8 cellular contexts compared by ENCODE assay signal in genomic region chr12:53492830-53493609, GRCh38. TPM values are rescaled to one million over a fixed set of nuclear protein-coding genes. Genes with fewer than 3 reads are reported as not detected.
DNase-seq lines count a peak whose midpoint lies in the region; ATAC-seq and TF ChIP-seq lines count a peak whose summit lies in the region.

No MANE protein-coding gene starts in this region.

- peaks cover 4% of the 10 kb centered on the region; the same call in 1 of the 2 replicates for H3K36me3 Mint-ChIP-seq in HFFc6 (ENCODE audit: low read depth)

- intact Hi-C loops in Right ventricle myocardium superior (cut with DNase I): no loop called here
- intact Hi-C loops in thyroid gland (cut with DNase I): no loop called here

- ATAC-seq in Right ventricle myocardium superior (ENCODE audit: poor library complexity): peak; percentile 97

- no peaks in the 10 kb centered on the region for H4K20me1 ChIP-seq in SU-DHL-6 (ENCODE audit: low read depth, low read length)

- H3K27ac Mint-ChIP-seq in HFFc6: peak overlapping the region; percentile 90

- H3K79me2 ChIP-seq in SU-DHL-6 (ENCODE audit: insufficient read depth, low read length) (no peaks in the 10 kb centered on the region), parathyroid adenoma (no peaks in the 10 kb centered on the region)

- H3K9ac ChIP-seq in SU-DHL-6 (ENCODE audit: low read length) (peak overlapping the region; percentile 59), parathyroid adenoma (no peak overlapping the region)

- no peaks in the 10 kb centered on the region for H3K9me3 Mint-ChIP-seq in HFFc6

- H3K4me1 ChIP-seq in parathyroid adenoma: peaks cover 25% of the 10 kb centered on the region
- peaks cover 21 to 28% of the 10 kb centered on the region in 2 donors for H3K4me1 ChIP-seq in thyroid gland

- H3K9me3 ChIP-seq in SU-DHL-6 (ENCODE audit: insufficient read depth, low read length) (no peaks in the 10 kb centered on the region), parathyroid adenoma (ENCODE audit: control insufficient read depth, low read length) (no peaks in the 10 kb centered on the region), thyroid gland (no peaks in the 10 kb centered on the region)

- TF ChIP-seq CTCF in HFFc6 (IDR thresholded peaks at IDR 0.05) (no peak), SU-DHL-6 (IDR thresholded peaks at IDR 0.05; ENCODE audit: insufficient read depth, low read length, poor library complexity, severe bottlenecking) (no peak), parathyroid adenoma (IDR thresholded peaks at IDR 0.05) (no peak), thyroid gland (IDR thresholded peaks at IDR 0.05) (no peak)

- H3K36me3 ChIP-seq in SU-DHL-6 (ENCODE audit: low read length) (no peaks in the 10 kb centered on the region), parathyroid adenoma (ENCODE audit: control insufficient read depth, insufficient read depth, low read length) (no peaks in the 10 kb centered on the region), thyroid gland (no peaks in the 10 kb centered on the region)

- peak overlapping the region; percentile 56 for H3K4me3 ChIP-seq in SU-DHL-6 (ENCODE audit: insufficient read depth, low read length, poor library complexity, severe bottlenecking)
- peak overlapping the region; percentile 71 for H3K4me3 ChIP-seq in parathyroid adenoma (ENCODE audit: low read depth, low read length)
- H3K4me3 ChIP-seq in thyroid gland (replicated peaks in 1 of 3): peak overlapping the region in 2 of 3 donors; percentile 44 to 55

- H3K4me3 Mint-ChIP-seq in HFFc6: peak overlapping the region; percentile 85

- peaks cover 6% of the 10 kb centered on the region for H3K27me3 Mint-ChIP-seq in HFFc6 (ENCODE audit: insufficient read depth)

- peak; percentile 52 to 87 for TF ChIP-seq POLR2A in thyroid gland (IDR thresholded peaks at IDR 0.05)

- H3F3A ChIP-seq in SU-DHL-6 (ENCODE audit: insufficient read depth): peaks cover 4% of the 10 kb centered on the region; the same call in 1 of the 2 replicates

- H3K27me3 ChIP-seq in SU-DHL-6 (ENCODE audit: low read length) (no peaks in the 10 kb centered on the region), parathyroid adenoma (ENCODE audit: control insufficient read depth, insufficient read depth, low read length) (no peaks in the 10 kb centered on the region), thyroid gland (no peaks in the 10 kb centered on the region)

- H3K4me1 Mint-ChIP-seq in HFFc6 (ENCODE audit: low read depth): peaks cover 46% of the 10 kb centered on the region

- WGBS in thyroid gland, 2 donors: 2 to 3% methylated on average over 12 to 14 of the region's 52 CpGs

- H3K27ac ChIP-seq in SU-DHL-6 (ENCODE audit: low read depth, low read length): no peak overlapping the region
- peak overlapping the region; percentile 61 for H3K27ac ChIP-seq in parathyroid adenoma
- peak overlapping the region; percentile 85 to 93 (median 91) for H3K27ac ChIP-seq in thyroid gland

- no peaks in the 10 kb centered on the region for H3K9me2 ChIP-seq in SU-DHL-6 (replicated peaks; ENCODE audit: insufficient read depth, low read length)

- DNase-seq in GM03348 (ENCODE audit: low spot score) (peak; percentile 93), HFFc6 (peak; percentile 80), NCI-H1092 treated with DMSO at 0.1 percent for 48 hours (lab: John Stamatoyannopoulos, UW) (peak; percentile 86), Right ventricle myocardium superior (peak; percentile 95), thyroid gland (peak; percentile 96 to 97)
- peak; percentile 63 for DNase-seq in activated naive CD8-positive, alpha-beta T cell treated with anti-CD3 and anti-CD28 coated beads, Interleukin-2, amount 50 U/mL, for 16 hours (ENCODE audit: low read depth, low spot score)

- H3K4me2 ChIP-seq in SU-DHL-6 (ENCODE audit: low read depth, low read length, poor library complexity, severe bottlenecking) (peak overlapping the region; percentile 69), parathyroid adenoma (ENCODE audit: low read length) (peak overlapping the region; percentile 95)

- peak overlapping the region; percentile 45 for H2AFZ ChIP-seq in SU-DHL-6 (ENCODE audit: low read depth, low read length, severe bottlenecking)
- H2AFZ ChIP-seq in parathyroid adenoma: peak overlapping the region; percentile 82

RNA-seq across cellular contexts. Expression of gene MAP3K12, which starts 6.2 kb away (rescaled TPM):
- 10 to 100 TPM; 21.2 to 26.5 (median 23.5) TPM for total RNA-seq in HFFc6 (2021; fragmentation: NEBNext Ultra II Directional; extraction: Animal tissue kit (Norgen Biotek cat#: 25700))
- total RNA-seq in Right ventricle myocardium superior (5.5 TPM), thyroid gland (10 to 100 TPM in 2 of 4 donors, 1 to 10 TPM in 2; 5.2 to 12.9 (median 10.6) TPM)

RNA-seq across cellular contexts. Expression of gene TARBP2, which starts 8.1 kb away (rescaled TPM):
- total RNA-seq in HFFc6 (2021; fragmentation: NEBNext Ultra II Directional; extraction: Animal tissue kit (Norgen Biotek cat#: 25700)): 10 to 100 TPM; 35.1 to 41.7 (median 37.1) TPM
- 10.8 TPM for total RNA-seq in Right ventricle myocardium superior
- total RNA-seq in thyroid gland: 10 to 100 TPM; 31.2 to 44.8 (median 34.7) TPM

RNA-seq across cellular contexts. Expression of gene NPFF, which starts 14.3 kb away (rescaled TPM):
- not detected for total RNA-seq in HFFc6 (2021; fragmentation: NEBNext Ultra II Directional; extraction: Animal tissue kit (Norgen Biotek cat#: 25700))
- not detected for total RNA-seq in Right ventricle myocardium superior
- not detected for total RNA-seq in thyroid gland

RNA-seq across cellular contexts. Expression of gene PCBP2, which starts 41.1 kb away (rescaled TPM):
- total RNA-seq in HFFc6 (2021; fragmentation: NEBNext Ultra II Directional; extraction: Animal tissue kit (Norgen Biotek cat#: 25700)): 100 to 1,000 TPM; 763 to 969 (median 874) TPM
- 503 TPM for total RNA-seq in Right ventricle myocardium superior
- total RNA-seq in thyroid gland: 100 to 1,000 TPM; 493 to 555 (median 514) TPM

RNA-seq across cellular contexts. Expression of gene PRR13, which starts 51.5 kb away (rescaled TPM):
- total RNA-seq in HFFc6 (2021; fragmentation: NEBNext Ultra II Directional; extraction: Animal tissue kit (Norgen Biotek cat#: 25700)): 100 to 1,000 TPM; 122 to 188 (median 165) TPM
- total RNA-seq in Right ventricle myocardium superior (46.0 TPM), thyroid gland (10 to 100 TPM; 51.6 to 83.6 (median 68.9) TPM)
